Comparison of ENCODE assay signal across 1 cellular context in genomic region chr12:46778415-46778814, GRCh38.
TF ChIP-seq lines count a peak whose summit lies in the region.

No MANE protein-coding gene starts in this region.

TF ChIP-seq in HepG2, 621 proteins besides CTCF, POLR2A, EP300 and RAD21 (continued from another document):
- TF ChIP-seq ZNF639 (CRISPR knock-in tag; conservative IDR thresholded peaks at IDR 0.05), result no peak
- TF ChIP-seq ZNF773 (CRISPR knock-in tag; IDR thresholded peaks at IDR 0.05; ENCODE audit: borderline replicate concordance), result no peak
- no peak for TF ChIP-seq MBNL3 (CRISPR knock-in tag; conservative IDR thresholded peaks at IDR 0.05)
- no peak for TF ChIP-seq ZNF225 (CRISPR knock-in tag; IDR thresholded peaks at IDR 0.05)
- TF ChIP-seq XBP1 (CRISPR knock-in tag; IDR thresholded peaks at IDR 0.05), result no peak
- TF ChIP-seq BRD4 (CRISPR knock-in tag; IDR thresholded peaks at IDR 0.05), result no peak
- no peak for TF ChIP-seq ZNF530 (CRISPR knock-in tag; IDR thresholded peaks at IDR 0.05; ENCODE audit: low read depth)
- no peak for TF ChIP-seq ZNF709 (CRISPR knock-in tag; IDR thresholded peaks at IDR 0.05)
- TF ChIP-seq HCFC1 (IDR thresholded peaks at IDR 0.05; ENCODE audit: low read depth, low read length), result no peak
- TF ChIP-seq ZNF138 (CRISPR knock-in tag; IDR thresholded peaks at IDR 0.05; ENCODE audit: low read depth), result no peak
- TF ChIP-seq ZNF292 (CRISPR knock-in tag; IDR thresholded peaks at IDR 0.05; ENCODE audit: borderline replicate concordance, low read depth), result no peak
- TF ChIP-seq CCAR2 (optimal IDR thresholded peaks at IDR 0.05; ENCODE audit: low read depth, low read length), result no peak
- TF ChIP-seq BCL3 (CRISPR knock-in tag; IDR thresholded peaks at IDR 0.05), result no peak
- TF ChIP-seq ZNF572 (CRISPR knock-in tag; IDR thresholded peaks at IDR 0.05), result no peak
- TF ChIP-seq DNMT1 (CRISPR knock-in tag; IDR thresholded peaks at IDR 0.05), result no peak
